In genomic region chr12:69321356-69321755, GRCh38 we compare ENCODE assay signal across 20 cellular contexts. TPM values are rescaled to one million over a fixed set of nuclear protein-coding genes. Genes with fewer than 3 reads are reported as not detected.
"Had no signal": no experiment of that assay in that cellular context is flagged by ENCODE, and none has a peak within 500 bp of the region (broad histone marks: within the 10 kb centered on the region; RNA-seq: fewer than 3 reads in every experiment).

No MANE protein-coding gene starts in this region.

- H3K4me3 Mint-ChIP-seq: activated naive CD8-positive, alpha-beta T cell treated with anti-CD3 and anti-CD28 coated beads for 36 hours; endodermal cell; nephron; type B pancreatic cell had no signal

- H3K27ac Mint-ChIP-seq: activated naive CD8-positive, alpha-beta T cell treated with anti-CD3 and anti-CD28 coated beads for 36 hours; endodermal cell; nephron; progenitor cell of endocrine pancreas; type B pancreatic cell had no signal

- H3K4me1 Mint-ChIP-seq: nephron had no signal

- DNase-seq: activated CD4-positive, alpha-beta T cell treated with anti-CD3 and anti-CD28 coated beads, Interleukin-2, amount 50 U/mL, for 4 hours; activated CD4-positive, CD25-positive, alpha-beta regulatory T cell treated with anti-CD3 and anti-CD28 coated beads, Interleukin-2, amount 50 U/mL, for 72 hours; activated effector memory CD4-positive, alpha-beta T cell treated with anti-CD3 and anti-CD28 coated beads, Interleukin-2, amount 50 U/mL, for 16 hours; activated naive CD8-positive, alpha-beta T cell treated with anti-CD3 and anti-CD28 coated beads for 36 hours; activated T-cell treated with anti-CD3 and anti-CD28 coated beads, Interleukin-2, amount 50 U/mL, for 1 hour; anterior cingulate cortex; cerebellar nuclear complex; endodermal cell; erythroblast; kidney; left ventricle myocardium superior; mesenchymal stem cell; occipital lobe; right cardiac atrium; small intestine; stimulated activated naive CD4-positive, alpha-beta T cell had no signal

- H3K27me3 Mint-ChIP-seq: activated naive CD8-positive, alpha-beta T cell treated with anti-CD3 and anti-CD28 coated beads for 36 hours; progenitor cell of endocrine pancreas; type B pancreatic cell had no signal

- H3K36me3 Mint-ChIP-seq: type B pancreatic cell had no signal

RNA-seq across cellular contexts. Expression of gene LYZ, which starts 26.8 kb away (rescaled TPM):
- total RNA-seq: activated naive CD8-positive, alpha-beta T cell treated with anti-CD3 and anti-CD28 coated beads for 36 hours; dermis microvascular lymphatic vessel endothelial cell; endodermal cell had no signal
